Comparison of ENCODE assay signal across 23 cellular contexts in genomic region chr19:2756477-2756876, GRCh38. TPM values are rescaled to one million over a fixed set of nuclear protein-coding genes. Genes with fewer than 3 reads are reported as not detected.
"Had no signal": no experiment of that assay in that cellular context is flagged by ENCODE, and none has a peak within 500 bp of the region (broad histone marks: within the 10 kb centered on the region; RNA-seq: fewer than 3 reads in every experiment).

No MANE protein-coding gene starts in this region.

- DNase-seq: IMR-90, Karpas-422, KG1, MG63, NCI-H1092, NCI-H1105 treated with DMSO at 0.1 percent for 48 hours, NCI-H1417 treated with DMSO at 0.1 percent for 48 hours, NCI-H146, NCI-H1694 treated with DMSO at 0.1 percent for 48 hours, NCI-H1930, NCI-H2081, NCI-H2107, NCI-H2171, NCI-H226, NCI-H446, NCI-H510A, NCI-H524 treated with DMSO at 0.1 percent for 48 hours, NCI-H69, NCI-H774, RPMI8226, SHP77, SK-N-SH had no signal

- H3K27me3 ChIP-seq: MG63 had no signal

- H3K4me3 ChIP-seq: MG63 had no signal

- H3K4me2 ChIP-seq: SK-N-SH had no signal

- H3K36me3 ChIP-seq: MG63 had no signal

- H3K9me3 ChIP-seq: MG63, SK-N-SH had no signal

- H3K9ac ChIP-seq: SK-N-SH had no signal

RNA-seq across cellular contexts. Expression of gene DIRAS1, which starts 35.3 kb away (rescaled TPM):
- total RNA-seq: HT1080 had no signal

RNA-seq across cellular contexts. Expression of gene GNG7, which starts 54.0 kb away (rescaled TPM):
- total RNA-seq: HT1080 had no signal
